ENCODE assay signal across 7 cellular contexts in the genomic region with DNA sequence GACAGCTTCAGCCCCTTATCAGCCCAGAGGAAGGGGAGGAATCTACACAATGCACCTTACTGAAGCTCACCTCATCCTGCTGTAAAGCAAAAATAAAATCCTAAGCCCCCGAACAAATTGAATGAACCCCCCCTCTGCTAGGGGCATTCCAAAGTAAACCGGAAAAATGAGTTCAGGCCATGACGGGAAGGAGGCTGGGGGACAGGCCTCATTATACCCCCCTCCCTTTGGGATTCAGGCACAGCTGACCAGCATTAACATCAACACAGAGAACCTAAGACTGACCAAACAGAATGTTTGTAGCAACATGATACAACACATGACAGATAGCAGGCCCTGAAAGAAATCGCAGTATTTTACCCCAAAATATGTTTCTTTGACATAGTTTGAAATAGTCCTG.
"Had no signal": no experiment of that assay in that cellular context is flagged by ENCODE, and none has a peak within 500 bp of the region (broad histone marks: within the 10 kb centered on the region; RNA-seq: fewer than 3 reads in every experiment).

No MANE protein-coding gene starts in this region.

- H3K9me3 Mint-ChIP-seq: HFFc6 had no signal

- H3K27ac Mint-ChIP-seq: HFFc6 had no signal

- H3K27ac ChIP-seq: GM23248 had no signal

- H3K4me3 Mint-ChIP-seq: HFFc6 had no signal

- H3K36me3 ChIP-seq: HAP-1 had no signal

- DNase-seq: GM23248, GOT3, H7, HFFc6, IMR-90 had no signal

- H3K9ac ChIP-seq: GM23248 had no signal

- H2AFZ ChIP-seq: GM23248 had no signal

- H3K4me1 ChIP-seq: HAP-1 had no signal

- H3K9me3 ChIP-seq: HAP-1 had no signal

- H3K4me3 ChIP-seq: GM23248, HAP-1, K562 had no signal
